Comparison of ENCODE assay signal across 9 cellular contexts in the genomic region with DNA sequence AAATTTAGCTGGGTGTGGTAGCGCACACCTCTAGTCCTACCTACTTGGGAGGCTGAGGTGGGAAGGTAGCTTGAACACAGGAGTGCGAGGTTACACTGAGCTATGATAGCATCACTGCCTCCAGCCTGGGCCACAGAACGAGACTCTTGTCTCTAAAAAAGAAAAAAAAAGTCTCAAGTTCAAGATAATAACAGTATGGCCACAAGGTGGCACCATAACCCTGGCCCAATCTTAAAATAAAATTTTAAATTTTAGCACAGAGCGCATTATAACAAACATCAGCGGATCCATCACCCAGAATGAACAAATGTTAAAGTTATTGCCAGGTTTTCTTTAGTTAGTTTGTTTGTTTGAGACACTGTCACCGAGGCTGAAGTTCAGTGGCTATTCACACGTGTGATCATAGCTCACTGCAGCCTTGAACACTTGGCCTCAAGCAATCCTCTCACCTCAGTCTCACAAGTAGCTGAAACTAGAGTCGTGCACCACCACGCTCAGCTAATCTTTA. TPM values are rescaled to one million over a fixed set of nuclear protein-coding genes. Genes with fewer than 3 reads are reported as not detected.
DNase-seq lines count a peak whose midpoint lies in the region; ATAC-seq and TF ChIP-seq lines count a peak whose summit lies in the region.
"Had no signal": no experiment of that assay in that cellular context is flagged by ENCODE, and none has a peak within 500 bp of the region (broad histone marks: within the 10 kb centered on the region; RNA-seq: fewer than 3 reads in every experiment).

No MANE protein-coding gene starts in this region.

- H3K27ac Mint-ChIP-seq in neural progenitor cell, result no peak overlapping the region

- no peak for TF ChIP-seq CTCF in HEK293 (tag by site-specific recombination; IDR thresholded peaks at IDR 0.05)
- TF ChIP-seq CTCF in neural progenitor cell (IDR thresholded peaks at IDR 0.05), result peak; percentile 71

- H3K27me3 ChIP-seq in neural progenitor cell, result peaks cover 67% of the 10 kb centered on the region

- no peaks in the 10 kb centered on the region for H3K4me1 ChIP-seq in HEK293 (ENCODE audit: control insufficient read depth, insufficient read depth, low read length)
- no peaks in the 10 kb centered on the region for H3K4me1 ChIP-seq in neural progenitor cell

- H4K20me1 ChIP-seq in neural progenitor cell (ENCODE audit: low read depth), result peaks cover 17% of the 10 kb centered on the region

- no peak overlapping the region for H3K4me3 Mint-ChIP-seq in neural progenitor cell

- H3K9me3 Mint-ChIP-seq in neural progenitor cell, result no peaks in the 10 kb centered on the region

- H3K9me3 ChIP-seq in HEK293 (ENCODE audit: control insufficient read depth, insufficient read depth, low read depth, low read length), result no peaks in the 10 kb centered on the region
- H3K9me3 ChIP-seq in SK-N-MC (ENCODE audit: low read depth, low read length), result no peaks in the 10 kb centered on the region
- no peaks in the 10 kb centered on the region for H3K9me3 ChIP-seq in neural progenitor cell (ENCODE audit: low read depth)

- H3K9ac ChIP-seq in SK-N-MC (ENCODE audit: insufficient read length) (no peak overlapping the region), neural progenitor cell (no peak overlapping the region)

- H2AFZ ChIP-seq in neural progenitor cell (replicated peaks), result no peak overlapping the region

- POLR2A ChIA-PET in HEK293 (lab: Yijun Ruan, JAX), result interaction anchor here (0.6 kb wide), 1 partner anchor 22 kb away, joined by 3 read pairs; no protein-coding TSS in a partner anchor

- no peak overlapping the region for H3K4me2 ChIP-seq in neural progenitor cell

- peaks cover 33% of the 10 kb centered on the region for H3F3A ChIP-seq in neural progenitor cell (ENCODE audit: low read depth)

- peaks cover 46% of the 10 kb centered on the region for H3K27me3 Mint-ChIP-seq in neural progenitor cell (ENCODE audit: insufficient read depth, low read depth)

- CTCF ChIA-PET in HEK293 (lab: Yijun Ruan, JAX), result interaction anchor here (0.6 to 6.0 kb wide), 58 partner anchors 8 to 1396 kb away, joined by 3 to 140 read pairs (median 4); partner anchors contain the start of genes AKR7A2, OTUD3 and SLC66A1

- H3K4me3 ChIP-seq in HEK293 (ENCODE audit: low read depth, low read length), result no peak overlapping the region
- no peak overlapping the region for H3K4me3 ChIP-seq in SK-N-MC
- H3K4me3 ChIP-seq in neural progenitor cell, result no peak overlapping the region

- no peak for TF ChIP-seq POLR2A in GM18505 (IDR thresholded peaks at IDR 0.05; ENCODE audit: borderline replicate concordance, extremely low read depth, insufficient read depth, insufficient read length)

- H3K36me3 ChIP-seq in HEK293 (ENCODE audit: control insufficient read depth in 2 of 2, insufficient read depth in 1 of 2, low read length in 2 of 2) (no peaks in the 10 kb centered on the region), SK-N-MC (ENCODE audit: insufficient read depth, low read length) (no peaks in the 10 kb centered on the region), neural progenitor cell (no peaks in the 10 kb centered on the region)

- DNase-seq in COLO668 (lab: John Stamatoyannopoulos, UW; ENCODE audit: unreplicated experiment) (peak; percentile 40), SK-N-MC (ENCODE audit: low read depth, low spot score) (peak; percentile 30), dedifferentiated amniotic fluid mesenchymal stem cell (ENCODE audit: extremely low spot score) (peak; percentile 46), neural progenitor cell (ENCODE audit: low spot score) (no peak), C1 segment of cervical spinal cord (lab: John Stamatoyannopoulos, UW) (no peak)

- H3K4me1 Mint-ChIP-seq in neural progenitor cell, result peaks cover 21% of the 10 kb centered on the region

- no peaks in the 10 kb centered on the region for H3K79me2 ChIP-seq in neural progenitor cell (ENCODE audit: low read depth)

- H3K36me3 Mint-ChIP-seq in neural progenitor cell, result no peaks in the 10 kb centered on the region

- H3K27ac ChIP-seq in HEK293 (ENCODE audit: extremely low read depth, low read depth, low read length), result no peak overlapping the region
- H3K27ac ChIP-seq in SK-N-MC, result no peak overlapping the region
- no peak overlapping the region for H3K27ac ChIP-seq in neural progenitor cell

- ATAC-seq in GM18505 (IDR thresholded peaks at IDR 0.05; ENCODE audit: unreplicated experiment) (no peak), GM21423 (IDR thresholded peaks at IDR 0.05; ENCODE audit: unreplicated experiment) (no peak)

TF ChIP-seq in HEK293, 187 proteins besides CTCF, POLR2A, EP300 and RAD21 (continues in another document):
- TF ChIP-seq ZNF514 (tag by site-specific recombination; IDR thresholded peaks at IDR 0.05) (no peak), ZNF362 (tag by site-specific recombination; IDR thresholded peaks at IDR 0.05) (peak; percentile 58; the same call in 1 of the 2 replicates), ZNF664 (tag by site-specific recombination; IDR thresholded peaks at IDR 0.05) (no peak), ZNF654 (tag by site-specific recombination; IDR thresholded peaks at IDR 0.05; ENCODE audit: low read depth) (peak; percentile 70), ZNF169 (tag by site-specific recombination; IDR thresholded peaks at IDR 0.05) (no peak), PRDM2 (tag by site-specific recombination; IDR thresholded peaks at IDR 0.05; ENCODE audit: borderline replicate concordance) (no peak), ZNF121 (tag by site-specific recombination; IDR thresholded peaks at IDR 0.05) (peak; percentile 94)
- TF ChIP-seq, protein P1, sequence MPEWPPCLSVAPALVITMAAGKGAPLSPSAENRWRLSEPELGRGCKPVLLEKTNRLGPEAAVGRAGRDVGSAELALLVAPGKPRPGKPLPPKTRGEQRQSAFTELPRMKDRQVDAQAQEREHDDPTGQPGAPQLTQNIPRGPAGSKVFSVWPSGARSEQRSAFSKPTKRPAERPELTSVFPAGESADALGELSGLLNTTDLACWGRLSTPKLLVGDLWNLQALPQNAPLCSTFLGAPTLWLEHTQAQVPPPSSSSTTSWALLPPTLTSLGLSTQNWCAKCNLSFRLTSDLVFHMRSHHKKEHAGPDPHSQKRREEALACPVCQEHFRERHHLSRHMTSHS (tag by site-specific recombination; IDR thresholded peaks at IDR 0.05), result no peak
- TF ChIP-seq, protein P2, sequence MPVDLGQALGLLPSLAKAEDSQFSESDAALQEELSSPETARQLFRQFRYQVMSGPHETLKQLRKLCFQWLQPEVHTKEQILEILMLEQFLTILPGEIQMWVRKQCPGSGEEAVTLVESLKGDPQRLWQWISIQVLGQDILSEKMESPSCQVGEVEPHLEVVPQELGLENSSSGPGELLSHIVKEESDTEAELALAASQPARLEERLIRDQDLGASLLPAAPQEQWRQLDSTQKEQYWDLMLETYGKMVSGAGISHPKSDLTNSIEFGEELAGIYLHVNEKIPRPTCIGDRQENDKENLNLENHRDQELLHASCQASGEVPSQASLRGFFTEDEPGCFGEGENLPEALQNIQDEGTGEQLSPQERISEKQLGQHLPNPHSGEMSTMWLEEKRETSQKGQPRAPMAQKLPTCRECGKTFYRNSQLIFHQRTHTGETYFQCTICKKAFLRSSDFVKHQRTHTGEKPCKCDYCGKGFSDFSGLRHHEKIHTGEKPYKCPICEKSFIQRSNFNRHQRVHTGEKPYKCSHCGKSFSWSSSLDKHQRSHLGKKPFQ (tag by site-specific recombination; IDR thresholded peaks at IDR 0.05), result peak; percentile 86

RNA-seq across cellular contexts. Expression of gene HTR6, which starts 2.9 kb away (rescaled TPM):
- 0.25 TPM in 1 of 2 replicates, not detected in the other for total RNA-seq in neural progenitor cell (ENCODE audit: low replicate concordance)
- total RNA-seq: T-helper 1 cell treated with Interleukin-12 subunit alpha and Interleukin-12 subunit beta and Interleukin-4 antibody, amounts not matched to agents 30 ng/mL and 1 ng/mL, for 36 hours had no signal

RNA-seq across cellular contexts. Expression of gene NBL1, which starts 17.7 kb away (rescaled TPM):
- total RNA-seq in neural progenitor cell (ENCODE audit: low replicate concordance), result 2.4 and 7.7 TPM in 2 replicates

Comparison
In these comparisons a context has a peak if more than half of its experiments do, and no peak if none do; other contexts are left out.
1. DNase-seq: peak in COLO668 (single experiment), SK-N-MC (single experiment) and dedifferentiated amniotic fluid mesenchymal stem cell (single experiment); none in neural progenitor cell (single experiment) and C1 segment of cervical spinal cord (0 of 14).